29 cellular contexts compared by ENCODE assay signal in the genomic region with DNA sequence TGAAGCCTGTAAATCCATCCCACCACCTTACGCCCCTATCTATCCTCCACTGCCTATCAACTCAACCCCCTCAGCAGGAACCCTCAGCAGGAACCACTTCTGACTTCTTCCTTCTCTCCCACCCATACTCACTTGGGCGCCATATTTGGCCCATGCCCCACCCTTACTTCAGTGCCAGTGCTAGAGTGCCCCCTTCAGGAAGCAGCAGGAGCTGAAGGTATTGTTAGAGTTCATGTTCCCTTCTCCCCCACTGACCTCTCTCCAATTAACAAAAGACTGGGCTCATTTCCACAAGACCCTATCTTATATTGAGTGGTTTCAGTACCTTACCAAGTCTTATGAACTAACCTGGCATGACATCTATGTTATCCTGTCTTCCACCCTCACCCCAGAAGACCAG.
DNase-seq lines count a peak whose midpoint lies in the region; ATAC-seq and TF ChIP-seq lines count a peak whose summit lies in the region.
"Had no signal": no experiment of that assay in that cellular context is flagged by ENCODE, and none has a peak within 500 bp of the region (broad histone marks: within the 10 kb centered on the region; RNA-seq: fewer than 3 reads in every experiment).

No MANE protein-coding gene starts in this region.

- WGBS in heart right ventricle, 2 donors, result 90 to 93% methylated on average over 2 of the region's 2 CpGs

- H3K9me3 ChIP-seq in heart right ventricle (peaks cover 0 to 4% (median 0%) of the 10 kb centered on the region in 11 donors), WERI-Rb-1 (ENCODE audit: severe bottlenecking) (no peaks in the 10 kb centered on the region), Caco-2 (no peaks in the 10 kb centered on the region)
- H3K9me3 ChIP-seq: MG63, thoracic aorta had no signal

- no peaks in the 10 kb centered on the region for H3K4me1 ChIP-seq in heart right ventricle
- H3K4me1 ChIP-seq in Caco-2, result no peaks in the 10 kb centered on the region

- H3K36me3 Mint-ChIP-seq in Caco-2 (ENCODE audit: insufficient read depth, unreplicated experiment), result no peaks in the 10 kb centered on the region
- no peaks in the 10 kb centered on the region for H3K36me3 Mint-ChIP-seq in activated T-cell treated with anti-CD3 and anti-CD28 coated beads, Interleukin-2, amount 50 U/mL, for 24 hours (ENCODE audit: low read depth)
- H3K36me3 Mint-ChIP-seq: CD4-positive, alpha-beta memory T cell had no signal

- DNase-seq in Right ventricle myocardium inferior (ENCODE audit: missing footprints), result peak; percentile 35
- DNase-seq in heart right ventricle, result no peak
- peak; percentile 20 for DNase-seq in NAMALWA (ENCODE audit: low spot score)
- peak; percentile 40 for DNase-seq in WERI-Rb-1
- DNase-seq in Caco-2, result no peak
- DNase-seq in KG1 (lab: John Stamatoyannopoulos, UW), result no peak
- no peak for DNase-seq in activated T-cell treated with anti-CD3 and anti-CD28 coated beads, Interleukin-2, amount 50 U/mL, for 24 hours
- DNase-seq: activated CD4-positive, alpha-beta T cell treated with anti-CD3 and anti-CD28 coated beads, Interleukin-2, amount 50 U/mL, for 4 hours; activated CD4-positive, CD25-positive, alpha-beta regulatory T cell; activated naive CD4-positive, alpha-beta T cell treated with anti-CD3 and anti-CD28 coated beads for 36 hours; AML-193; CD4-positive, alpha-beta memory T cell; DND-41; glutamatergic neuron; MG63; natural killer cell; NCI-H1417 treated with DMSO at 0.1 percent for 48 hours; NCI-H2081; NCI-H446 treated with DMSO at 0.1 percent for 48 hours; NCI-H82; occipital lobe; SHP77; SW 1271; T-helper 9 cell had no signal

- H3K27ac ChIP-seq in heart right ventricle, result no peak overlapping the region
- no peak overlapping the region for H3K27ac ChIP-seq in WERI-Rb-1
- H3K27ac ChIP-seq: skin epidermis, thoracic aorta had no signal

- H3K36me3 ChIP-seq in heart right ventricle, result no peaks in the 10 kb centered on the region
- no peaks in the 10 kb centered on the region for H3K36me3 ChIP-seq in WERI-Rb-1
- no peaks in the 10 kb centered on the region for H3K36me3 ChIP-seq in Caco-2 (ENCODE audit: control insufficient read depth, insufficient read depth, low read length)
- H3K36me3 ChIP-seq: MG63, thoracic aorta had no signal

- H3K4me1 Mint-ChIP-seq in Caco-2 (ENCODE audit: low read depth, unreplicated experiment), result no peaks in the 10 kb centered on the region
- H3K4me1 Mint-ChIP-seq in activated T-cell treated with anti-CD3 and anti-CD28 coated beads, Interleukin-2, amount 50 U/mL, for 24 hours (ENCODE audit: low read depth), result no peaks in the 10 kb centered on the region
- H3K4me1 Mint-ChIP-seq: CD4-positive, alpha-beta memory T cell; natural killer cell had no signal

- intact Hi-C loops in Right ventricle myocardium inferior (cut with DNase I) (no loop called here), heart right ventricle (cut with DNase I) (no loop called here), Caco-2 (cut with micrococcal nuclease; ENCODE audit: unreplicated experiment) (no loop called here)

- CTCF ChIA-PET in Caco-2 (lab: Charles Lee), result no interaction called here

- H3K4me3 Mint-ChIP-seq in Caco-2 (ENCODE audit: unreplicated experiment), result no peak overlapping the region
- H3K4me3 Mint-ChIP-seq in activated T-cell treated with anti-CD3 and anti-CD28 coated beads, Interleukin-2, amount 50 U/mL, for 24 hours, result no peak overlapping the region
- H3K4me3 Mint-ChIP-seq: activated naive CD4-positive, alpha-beta T cell treated with anti-CD3 and anti-CD28 coated beads for 36 hours; activated T-helper 1 cell treated with anti-CD3 and anti-CD28 coated beads, Interleukin-12 subunit alpha, Interleukin-12 subunit beta, Interleukin-2, Interleukin-4 antibody, amounts not matched to agents 30 ng/mL and 10 ng/mL and 1 ng/mL, durations not matched to agents 14 hours and 24 hours and 36 hours; CD4-positive, alpha-beta memory T cell; natural killer cell; stimulated activated naive CD8-positive, alpha-beta T cell treated with anti-CD3 and anti-CD28 coated beads, Interleukin-15, Interleukin-2, amounts not matched to agents 100 ng/mL and 50 ng/mL, for 24 hours had no signal

- H3K27me3 Mint-ChIP-seq in Caco-2 (ENCODE audit: insufficient read depth, unreplicated experiment), result no peaks in the 10 kb centered on the region
- H3K27me3 Mint-ChIP-seq in activated T-cell treated with anti-CD3 and anti-CD28 coated beads, Interleukin-2, amount 50 U/mL, for 24 hours, result no peaks in the 10 kb centered on the region
- H3K27me3 Mint-ChIP-seq: CD4-positive, alpha-beta memory T cell; stimulated activated naive CD8-positive, alpha-beta T cell treated with anti-CD3 and anti-CD28 coated beads, Interleukin-15, Interleukin-2, amounts not matched to agents 100 ng/mL and 50 ng/mL, for 24 hours had no signal

- POLR2A ChIA-PET in Caco-2 (lab: Charles Lee), result no interaction called here

- TF ChIP-seq CTCF in heart right ventricle (IDR thresholded peaks at IDR 0.05) (no peak), WERI-Rb-1 (IDR thresholded peaks at IDR 0.05; ENCODE audit: low read depth, low read length) (peak; percentile 60), Caco-2 (IDR thresholded peaks at IDR 0.05; ENCODE audit: insufficient read depth in 1 of 2, low read depth in 1 of 2, low read length in 1 of 2, severe bottlenecking in 1 of 2, unreplicated experiment in 1 of 2) (no peak)

- H3K9me3 Mint-ChIP-seq in Caco-2 (ENCODE audit: unreplicated experiment), result peaks cover 9% of the 10 kb centered on the region
- peaks cover 15% of the 10 kb centered on the region for H3K9me3 Mint-ChIP-seq in activated T-cell treated with anti-CD3 and anti-CD28 coated beads, Interleukin-2, amount 50 U/mL, for 24 hours

- BruUV-seq in Caco-2 (replicated peaks; lab: Mats Ljungman, UMichigan), result no TSS peak

- no peak overlapping the region for H3K27ac Mint-ChIP-seq in Caco-2 (ENCODE audit: unreplicated experiment)
- no peak overlapping the region for H3K27ac Mint-ChIP-seq in activated T-cell treated with anti-CD3 and anti-CD28 coated beads, Interleukin-2, amount 50 U/mL, for 24 hours
- H3K27ac Mint-ChIP-seq: activated naive CD4-positive, alpha-beta T cell treated with anti-CD3 and anti-CD28 coated beads for 36 hours; activated T-helper 1 cell treated with anti-CD3 and anti-CD28 coated beads, Interleukin-12 subunit alpha, Interleukin-12 subunit beta, Interleukin-2, Interleukin-4 antibody, amounts not matched to agents 30 ng/mL and 10 ng/mL and 1 ng/mL, durations not matched to agents 14 hours and 24 hours and 36 hours; CD4-positive, alpha-beta memory T cell; natural killer cell; stimulated activated naive CD8-positive, alpha-beta T cell treated with anti-CD3 and anti-CD28 coated beads, Interleukin-15, Interleukin-2, amounts not matched to agents 100 ng/mL and 50 ng/mL, for 24 hours had no signal

- H3K4me3 ChIP-seq in heart right ventricle (no peak overlapping the region), WERI-Rb-1 (ENCODE audit: low read depth, low read length) (no peak overlapping the region), Caco-2 (ENCODE audit: low read depth, low read length) (no peak overlapping the region)
- H3K4me3 ChIP-seq: MG63, skin epidermis, thoracic aorta had no signal

- H3K27me3 ChIP-seq in heart right ventricle (no peaks in the 10 kb centered on the region), WERI-Rb-1 (ENCODE audit: insufficient read depth, low read depth, severe bottlenecking) (no peaks in the 10 kb centered on the region), Caco-2 (replicated peaks; ENCODE audit: control insufficient read depth, insufficient read depth, low read length) (no peaks in the 10 kb centered on the region)
- H3K27me3 ChIP-seq: MG63 had no signal

- ATAC-seq in Right ventricle myocardium inferior (no peak), heart right ventricle (no peak), GM18868 (IDR thresholded peaks at IDR 0.05; ENCODE audit: unreplicated experiment) (no peak)
- ATAC-seq: natural killer cell had no signal

Comparison
In these comparisons a context has a peak if more than half of its experiments do, and no peak if none do; other contexts are left out.
1. DNase-seq: peak in Right ventricle myocardium inferior (single experiment), NAMALWA (single experiment) and WERI-Rb-1 (single experiment); none in heart right ventricle (0 of 2), Caco-2 (0 of 2), KG1 (single experiment) and activated T-cell treated with anti-CD3 and anti-CD28 coated beads, Interleukin-2, amount 50 U/mL, for 24 hours (single experiment).